ENCODE assay signal across 16 cellular contexts in genomic region chr18:22173221-22173927, GRCh38. TPM values are rescaled to one million over a fixed set of nuclear protein-coding genes. Genes with fewer than 3 reads are reported as not detected.
A peak's percentile ranks its signal among the peaks of the same experiment; 100 is the strongest.
DNase-seq lines count a peak whose midpoint lies in the region; ATAC-seq, FAIRE-seq and TF ChIP-seq lines count a peak whose summit lies in the region.
"Had no signal": no experiment of that assay in that cellular context is flagged by ENCODE, and none has a peak within 500 bp of the region (broad histone marks: within the 10 kb centered on the region; RNA-seq: fewer than 3 reads in every experiment).

No MANE protein-coding gene starts in this region.

- no peak overlapping the region for H3K27ac Mint-ChIP-seq in neural crest cell (ENCODE audit: unreplicated experiment)
- no peak overlapping the region for H3K27ac Mint-ChIP-seq in activated CD4-positive, alpha-beta T cell treated with anti-CD3 and anti-CD28 coated beads, Interleukin-2, amount 10 ng/mL, durations not matched to agents 24 days and 14 days
- H3K27ac Mint-ChIP-seq: activated CD4-positive, alpha-beta memory T cell treated with anti-CD3 and anti-CD28 coated beads for 36 hours; dendritic cell treated with granulocyte-macrophage colony-stimulating factor and Interleukin-4, amounts not matched to agents 40 ng/mL and 50 ng/mL, for 4 days; natural killer cell had no signal

- DNase-seq in heart right ventricle = no peak
- no peak for DNase-seq in left ventricle myocardium superior
- DNase-seq in esophagus muscularis mucosa (ENCODE audit: extremely low spot score) = no peak
- DNase-seq in neural crest cell (ENCODE audit: low read depth, low spot score) = no peak
- DNase-seq in aorta = no peak
- no peak for DNase-seq in GM12891 (ENCODE audit: insufficient read length, low spot score)
- DNase-seq in activated CD4-positive, alpha-beta T cell treated with anti-CD3 and anti-CD28 coated beads, Interleukin-2, amount 10 ng/mL, durations not matched to agents 24 days and 14 days = no peak
- DNase-seq in T-helper 1 cell = no peak
- DNase-seq: activated CD4-positive, alpha-beta memory T cell treated with anti-CD3 and anti-CD28 coated beads for 36 hours; activated effector memory CD4-positive, alpha-beta T cell treated with Interleukin-2 at 50 U/mL for 16 hours; foreskin melanocyte; natural killer cell; RPMI8226; T-helper 9 cell had no signal

- H3K27me3 ChIP-seq in heart right ventricle (peaks cover 0 to 98% (median under 1%) of the 10 kb centered on the region in 7 donors), esophagus muscularis mucosa (peaks cover 0 to 84% (median 5%) of the 10 kb centered on the region in 4 donors), aorta (ENCODE audit: control insufficient read depth in 1 of 2, insufficient read depth in 2 of 2, low read length in 1 of 2) (no peaks in the 10 kb centered on the region)

- H3K9me3 ChIP-seq in heart right ventricle (no peaks in the 10 kb centered on the region), esophagus muscularis mucosa (no peaks in the 10 kb centered on the region), aorta (ENCODE audit: control insufficient read depth, low read length) (no peaks in the 10 kb centered on the region)

- H3K4me1 ChIP-seq in heart right ventricle (peaks cover 0 to 31% (median 12%) of the 10 kb centered on the region in 9 donors), esophagus muscularis mucosa (peaks cover 6 to 59% (median 53%) of the 10 kb centered on the region in 4 donors), aorta (ENCODE audit: control insufficient read depth in 1 of 2, insufficient read depth in 2 of 2, low read length in 2 of 2) (no peaks in the 10 kb centered on the region)

- no peak for TF ChIP-seq EP300 in esophagus muscularis mucosa (IDR thresholded peaks at IDR 0.05)

- ATAC-seq in heart right ventricle (no peak), left ventricle myocardium superior (no peak), aorta (ENCODE audit: low FRiP score) (no peak)
- ATAC-seq: natural killer cell had no signal

- H3K4me3 ChIP-seq in heart right ventricle = peak overlapping the region; percentile 66 to 97 (median 85)
- H3K4me3 ChIP-seq in esophagus muscularis mucosa = peak overlapping the region in 3 of 4 donors; percentile 68 to 85 (median 84)
- peak overlapping the region; percentile 45 to 85 for H3K4me3 ChIP-seq in aorta (ENCODE audit: low read length in 2 of 2)

- peaks cover 0 to 51% (median 23%) of the 10 kb centered on the region in 9 donors for H3K36me3 ChIP-seq in heart right ventricle
- peaks cover 0 to 30% (median 8%) of the 10 kb centered on the region in 4 donors for H3K36me3 ChIP-seq in esophagus muscularis mucosa
- H3K36me3 ChIP-seq in aorta (ENCODE audit: control insufficient read depth in 1 of 2, insufficient read depth in 2 of 2, low read length in 1 of 2) = peaks cover 7 to 9% of the 10 kb centered on the region in 2 donors

- peak overlapping the region; percentile 44 for H3K4me3 Mint-ChIP-seq in neural crest cell
- no peak overlapping the region for H3K4me3 Mint-ChIP-seq in activated CD4-positive, alpha-beta T cell treated with anti-CD3 and anti-CD28 coated beads, Interleukin-2, amount 10 ng/mL, durations not matched to agents 24 days and 14 days
- H3K4me3 Mint-ChIP-seq: activated CD4-positive, alpha-beta memory T cell treated with anti-CD3 and anti-CD28 coated beads for 36 hours; dendritic cell treated with granulocyte-macrophage colony-stimulating factor and Interleukin-4, amounts not matched to agents 40 ng/mL and 50 ng/mL, for 4 days had no signal

- TF ChIP-seq POLR2A in esophagus muscularis mucosa (IDR thresholded peaks at IDR 0.05; ENCODE audit: low read depth) = no peak
- TF ChIP-seq POLR2A in GM12891 (IDR thresholded peaks at IDR 0.05; ENCODE audit: low read depth, low read length) = no peak

- H3K27ac ChIP-seq in heart right ventricle (peak overlapping the region; percentile 80 to 100 (median 97)), esophagus muscularis mucosa (replicated peaks in 1 of 4) (peak overlapping the region in 1 of 4 donors; percentile 88), aorta (ENCODE audit: low read depth in 1 of 2, low read length in 2 of 2) (peak overlapping the region; percentile 16 to 87)
- H3K27ac ChIP-seq: skin epidermis had no signal

- H3K9me3 Mint-ChIP-seq in neural crest cell = no peaks in the 10 kb centered on the region
- no peaks in the 10 kb centered on the region for H3K9me3 Mint-ChIP-seq in activated CD4-positive, alpha-beta T cell treated with anti-CD3 and anti-CD28 coated beads, Interleukin-2, amount 10 ng/mL, durations not matched to agents 24 days and 14 days
- H3K9me3 Mint-ChIP-seq: activated CD4-positive, alpha-beta memory T cell treated with anti-CD3 and anti-CD28 coated beads for 36 hours; dendritic cell treated with granulocyte-macrophage colony-stimulating factor and Interleukin-4, amounts not matched to agents 40 ng/mL and 50 ng/mL, for 4 days; natural killer cell had no signal

- peaks cover 3% of the 10 kb centered on the region for H3K36me3 Mint-ChIP-seq in neural crest cell (ENCODE audit: low read depth)
- peaks cover 9% of the 10 kb centered on the region for H3K36me3 Mint-ChIP-seq in activated CD4-positive, alpha-beta T cell treated with anti-CD3 and anti-CD28 coated beads, Interleukin-2, amount 10 ng/mL, durations not matched to agents 24 days and 14 days (ENCODE audit: low read depth)
- H3K36me3 Mint-ChIP-seq: natural killer cell had no signal

- FAIRE-seq in GM12891 (lab: Jason Lieb, UNC) = no peak

- TF ChIP-seq CTCF in heart right ventricle (IDR thresholded peaks at IDR 0.05) (no peak), esophagus muscularis mucosa (IDR thresholded peaks at IDR 0.05) (no peak), neural crest cell (conservative IDR thresholded peaks at IDR 0.05) (no peak)

- peaks cover 87% of the 10 kb centered on the region for H3K27me3 Mint-ChIP-seq in neural crest cell (ENCODE audit: low read depth)
- peaks cover 73% of the 10 kb centered on the region for H3K27me3 Mint-ChIP-seq in activated CD4-positive, alpha-beta T cell treated with anti-CD3 and anti-CD28 coated beads, Interleukin-2, amount 10 ng/mL, durations not matched to agents 24 days and 14 days

- WGBS in heart right ventricle, 2 donors = 38 to 44% methylated on average over 22 of the region's 22 CpGs
- 75% methylated on average over 22 of the region's 22 CpGs for WGBS in esophagus muscularis mucosa
- 4% methylated on average over 22 of the region's 22 CpGs for WGBS in aorta, 2 donors

- intact Hi-C loops in heart right ventricle (cut with DNase I) = loop anchor here in 7 of 10 donors (5.0 to 10.0 kb wide), 8 partner anchors 94 to 531 kb away; no protein-coding TSS in a partner anchor
- intact Hi-C loops in left ventricle myocardium superior (cut with micrococcal nuclease) = no loop called here
- intact Hi-C loops in esophagus muscularis mucosa (cut with DNase I) = loop anchor here (10.0 kb wide), 2 partner anchors 101 to 541 kb away; no protein-coding TSS in a partner anchor
- intact Hi-C loops in aorta (cut with DNase I) = loop anchor here (1.0 to 5.0 kb wide), 5 partner anchors 174 to 539 kb away; no protein-coding TSS in a partner anchor
- intact Hi-C loops in activated CD4-positive, alpha-beta T cell treated with anti-CD3 and anti-CD28 coated beads, Interleukin-2, amount 10 ng/mL, durations not matched to agents 24 days and 14 days (cut with micrococcal nuclease) = no loop called here

- peaks cover 16% of the 10 kb centered on the region for H3K4me1 Mint-ChIP-seq in neural crest cell
- peaks cover 15% of the 10 kb centered on the region for H3K4me1 Mint-ChIP-seq in activated CD4-positive, alpha-beta T cell treated with anti-CD3 and anti-CD28 coated beads, Interleukin-2, amount 10 ng/mL, durations not matched to agents 24 days and 14 days

TF ChIP-seq in GM12891, 5 proteins besides CTCF, POLR2A, EP300 and RAD21:
- no peak for TF ChIP-seq PAX5 (IDR thresholded peaks at IDR 0.05; ENCODE audit: insufficient read depth, low read length, severe bottlenecking)
- TF ChIP-seq SPI1 (IDR thresholded peaks at IDR 0.05; ENCODE audit: low read depth, low read length) = no peak
- no peak for TF ChIP-seq POLR2AphosphoS5 (IDR thresholded peaks at IDR 0.05; ENCODE audit: low read depth, low read length)
- no peak for TF ChIP-seq TAF1 (IDR thresholded peaks at IDR 0.05; ENCODE audit: low read depth, low read length)
- TF ChIP-seq POU2F2 (IDR thresholded peaks at IDR 0.05; ENCODE audit: low read depth, low read length) = no peak

RNA-seq across cellular contexts. Expression of gene GATA6, which starts 4.0 kb away (rescaled TPM):
- total RNA-seq in heart right ventricle (10 to 100 TPM; 54.6 to 99.5 (median 73.4) TPM), left ventricle myocardium superior (62.3 TPM), esophagus muscularis mucosa (10 to 100 TPM in 2 of 4 donors, 1 to 10 TPM in 2; 6.6 to 35.5 (median 12.5) TPM), neural crest cell (not detected in 2 replicates), aorta (10 to 100 TPM; 28.7 to 41.5 TPM)
- polyA plus RNA-seq in heart right ventricle (10 to 100 TPM; 36.7 to 46.5 TPM), aorta (10 to 100 TPM; 16.0 to 32.8 TPM)
- 0.03 TPM for polyA plus RNA-seq in GM12891 (2012; ENCODE audit: low read depth, missing spikeins)
- not detected in 2 replicates for total RNA-seq in activated CD4-positive, alpha-beta T cell treated with anti-CD3 and anti-CD28 coated beads, Interleukin-2, amount 10 ng/mL, durations not matched to agents 24 days and 14 days

Comparison
In these comparisons a context has a peak if more than half of its experiments do, and no peak if none do; other contexts are left out.
1. intact Hi-C loops: an anchor here in heart right ventricle (5.0 to 10.0 kb wide), esophagus muscularis mucosa (10.0 kb wide) and aorta (1.0 to 5.0 kb wide); none called in left ventricle myocardium superior and activated CD4-positive, alpha-beta T cell treated with anti-CD3 and anti-CD28 coated beads, Interleukin-2, amount 10 ng/mL, durations not matched to agents 24 days and 14 days.